ENCODE assay signal across 9 cellular contexts in the genomic region with DNA sequence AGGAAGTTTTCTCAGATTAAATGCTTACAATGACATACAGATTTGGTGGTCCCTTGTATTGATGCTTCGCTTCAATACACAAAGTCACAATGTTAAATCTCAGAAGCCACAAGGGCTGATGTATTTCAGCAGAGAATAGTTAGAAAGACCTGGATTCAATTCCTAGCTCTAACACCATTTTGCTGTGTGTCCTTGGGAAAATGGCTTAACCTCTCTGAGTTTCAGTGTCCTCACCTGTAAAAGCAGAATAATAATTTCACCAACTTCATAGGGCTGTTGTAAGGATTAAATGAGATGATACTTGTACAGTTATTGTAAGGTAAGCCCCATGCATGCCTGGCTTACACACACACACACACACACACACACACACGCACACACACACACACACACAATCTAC. TPM values are rescaled to one million over a fixed set of nuclear protein-coding genes. Genes with fewer than 3 reads are reported as not detected.
"Had no signal": no experiment of that assay in that cellular context is flagged by ENCODE, and none has a peak within 500 bp of the region (broad histone marks: within the 10 kb centered on the region; RNA-seq: fewer than 3 reads in every experiment).

No MANE protein-coding gene starts in this region.

- FAIRE-seq: H1, H54, HTR-8/SVneo had no signal

- ATAC-seq: GM23338 had no signal

- DNase-seq: H9, HCEC 1CT, HFFc6, KG1 had no signal

- H2AFZ ChIP-seq: GM23338 had no signal

- H3K4me2 ChIP-seq: GM23338 had no signal

- H3K4me3 ChIP-seq: GM23338 had no signal

RNA-seq across cellular contexts. Expression of gene P2RX7, which starts 30.3 kb away (rescaled TPM):
- total RNA-seq: HT-29 had no signal
